In the genomic region with DNA sequence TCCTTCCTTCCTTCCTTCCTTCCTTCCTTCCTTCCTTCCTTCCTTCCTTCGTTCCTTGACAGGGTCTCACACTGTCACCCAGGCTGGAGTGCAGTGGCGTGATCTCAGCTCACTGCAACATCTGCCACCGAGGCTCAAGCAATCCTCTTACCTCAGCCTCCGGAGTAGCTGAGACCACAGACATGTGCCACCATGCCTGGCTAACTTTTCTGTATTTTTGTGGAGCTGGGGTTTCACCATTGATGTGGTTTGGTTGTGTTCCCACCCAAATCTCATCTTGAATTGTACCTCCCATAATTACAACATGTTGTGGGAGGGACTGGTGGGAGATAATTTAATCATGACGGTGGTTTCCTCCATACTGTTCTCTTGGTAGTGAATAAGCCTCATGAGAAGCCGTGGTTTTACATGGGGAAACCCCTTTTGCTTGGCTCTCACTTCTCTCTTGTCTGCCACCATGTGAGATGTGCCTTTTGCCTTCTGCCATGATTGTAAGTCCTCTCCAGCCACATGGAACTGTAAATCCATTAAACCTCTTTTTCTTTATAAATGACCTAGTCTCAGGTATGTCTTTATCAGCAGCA, we compare ENCODE assay signal across 13 cellular contexts.
DNase-seq lines count a peak whose midpoint lies in the region; ATAC-seq and TF ChIP-seq lines count a peak whose summit lies in the region.
"Had no signal": no experiment of that assay in that cellular context is flagged by ENCODE, and none has a peak within 500 bp of the region (broad histone marks: within the 10 kb centered on the region; RNA-seq: fewer than 3 reads in every experiment).

No MANE protein-coding gene starts in this region.

- POLR2A ChIA-PET in activated CD8-positive, alpha-beta T cell treated with anti-CD3 and anti-CD28 coated beads for 36 hours (lab: Charles Lee), result no interaction called here
- POLR2A ChIA-PET in activated CD8-positive, alpha-beta T cell treated with anti-CD3 and anti-CD28 coated beads, Interleukin-2, amount 10 ng/mL, durations not matched to agents 7 days and 5 days (lab: Charles Lee), result no interaction called here

- no peak for TF ChIP-seq CTCF in activated CD8-positive, alpha-beta T cell treated with anti-CD3 and anti-CD28 coated beads for 36 hours (IDR thresholded peaks at IDR 0.05)
- no peak for TF ChIP-seq CTCF in GM12865 (IDR thresholded peaks at IDR 0.05; ENCODE audit: insufficient read depth, low read depth, low read length, missing control alignments)
- no peak for TF ChIP-seq CTCF in GM13976 (IDR thresholded peaks at IDR 0.05; ENCODE audit: borderline replicate concordance, control extremely low read depth, extremely low read depth, insufficient read depth, missing control alignments)

- peaks cover 9% of the 10 kb centered on the region for H3K9me3 Mint-ChIP-seq in activated CD8-positive, alpha-beta T cell treated with anti-CD3 and anti-CD28 coated beads for 36 hours
- peaks cover 7% of the 10 kb centered on the region for H3K9me3 Mint-ChIP-seq in activated CD8-positive, alpha-beta T cell treated with anti-CD3 and anti-CD28 coated beads, Interleukin-2, amount 10 ng/mL, durations not matched to agents 7 days and 5 days (ENCODE audit: insufficient read depth)
- peaks cover 11% of the 10 kb centered on the region for H3K9me3 Mint-ChIP-seq in activated T-helper 17 cell treated with anti-CD3 and anti-CD28 coated beads, Interleukin-2, amount 50 U/mL, for 72 hours
- peaks cover 7% of the 10 kb centered on the region for H3K9me3 Mint-ChIP-seq in memory B cell

- in situ Hi-C loops in GM13976 (cut with MboI; ENCODE audit: low sequenced_read_pairs, unreplicated experiment), result no loop called here

- H3K27ac Mint-ChIP-seq in activated CD8-positive, alpha-beta T cell treated with anti-CD3 and anti-CD28 coated beads for 36 hours, result no peak overlapping the region
- no peak overlapping the region for H3K27ac Mint-ChIP-seq in activated CD8-positive, alpha-beta T cell treated with anti-CD3 and anti-CD28 coated beads, Interleukin-2, amount 10 ng/mL, durations not matched to agents 7 days and 5 days
- H3K27ac Mint-ChIP-seq in activated T-helper 17 cell treated with anti-CD3 and anti-CD28 coated beads, Interleukin-2, amount 50 U/mL, for 72 hours, result no peak overlapping the region
- H3K27ac Mint-ChIP-seq in memory B cell, result peak overlapping the region; percentile 62

- H3K36me3 Mint-ChIP-seq in activated CD8-positive, alpha-beta T cell treated with anti-CD3 and anti-CD28 coated beads for 36 hours (ENCODE audit: low read depth), result no peaks in the 10 kb centered on the region
- no peaks in the 10 kb centered on the region for H3K36me3 Mint-ChIP-seq in activated CD8-positive, alpha-beta T cell treated with anti-CD3 and anti-CD28 coated beads, Interleukin-2, amount 10 ng/mL, durations not matched to agents 7 days and 5 days (ENCODE audit: low read depth)
- no peaks in the 10 kb centered on the region for H3K36me3 Mint-ChIP-seq in activated T-helper 17 cell treated with anti-CD3 and anti-CD28 coated beads, Interleukin-2, amount 50 U/mL, for 72 hours (ENCODE audit: low read depth)
- no peaks in the 10 kb centered on the region for H3K36me3 Mint-ChIP-seq in memory B cell
- H3K36me3 Mint-ChIP-seq: CD4-positive, alpha-beta memory T cell had no signal

- intact Hi-C loops in activated CD8-positive, alpha-beta T cell treated with anti-CD3 and anti-CD28 coated beads for 36 hours (cut with micrococcal nuclease), result loop anchor here (5.0 to 10.0 kb wide), 2 partner anchors 374 to 1187 kb away; no protein-coding TSS in a partner anchor

- peak; percentile 27 for DNase-seq in activated CD8-positive, alpha-beta T cell treated with anti-CD3 and anti-CD28 coated beads for 36 hours
- no peak for DNase-seq in activated CD8-positive, alpha-beta T cell treated with anti-CD3 and anti-CD28 coated beads, Interleukin-2, amount 10 ng/mL, durations not matched to agents 7 days and 5 days
- peak; percentile 18 for DNase-seq in GM12865 (ENCODE audit: low read depth)
- DNase-seq in memory B cell (ENCODE audit: low spot score in 2 of 2), result no peak
- no peak for DNase-seq in GM13976 (ENCODE audit: low spot score)
- DNase-seq in putamen (ENCODE audit: low spot score), result no peak
- no peak for DNase-seq in OCI-M2 (lab: John Stamatoyannopoulos, UW; ENCODE audit: unreplicated experiment)
- DNase-seq: BE2C; CD4-positive, alpha-beta memory T cell; DMS79; GDM1 had no signal

- peaks cover 25% of the 10 kb centered on the region for H3K27me3 Mint-ChIP-seq in activated CD8-positive, alpha-beta T cell treated with anti-CD3 and anti-CD28 coated beads for 36 hours
- H3K27me3 Mint-ChIP-seq in activated CD8-positive, alpha-beta T cell treated with anti-CD3 and anti-CD28 coated beads, Interleukin-2, amount 10 ng/mL, durations not matched to agents 7 days and 5 days (ENCODE audit: low read depth), result peaks cover 6% of the 10 kb centered on the region
- H3K27me3 Mint-ChIP-seq in activated T-helper 17 cell treated with anti-CD3 and anti-CD28 coated beads, Interleukin-2, amount 50 U/mL, for 72 hours, result peaks cover 17% of the 10 kb centered on the region
- peaks cover 7% of the 10 kb centered on the region for H3K27me3 Mint-ChIP-seq in memory B cell

- no peak overlapping the region for H3K4me3 ChIP-seq in GM12865 (ENCODE audit: low read depth, low read length)

- H3K4me3 Mint-ChIP-seq in activated CD8-positive, alpha-beta T cell treated with anti-CD3 and anti-CD28 coated beads for 36 hours, result no peak overlapping the region
- no peak overlapping the region for H3K4me3 Mint-ChIP-seq in activated CD8-positive, alpha-beta T cell treated with anti-CD3 and anti-CD28 coated beads, Interleukin-2, amount 10 ng/mL, durations not matched to agents 7 days and 5 days
- H3K4me3 Mint-ChIP-seq in activated T-helper 17 cell treated with anti-CD3 and anti-CD28 coated beads, Interleukin-2, amount 50 U/mL, for 72 hours, result no peak overlapping the region
- H3K4me3 Mint-ChIP-seq in memory B cell, result no peak overlapping the region

- no peaks in the 10 kb centered on the region for H3K4me1 Mint-ChIP-seq in activated CD8-positive, alpha-beta T cell treated with anti-CD3 and anti-CD28 coated beads for 36 hours (ENCODE audit: low read depth)
- no peaks in the 10 kb centered on the region for H3K4me1 Mint-ChIP-seq in activated CD8-positive, alpha-beta T cell treated with anti-CD3 and anti-CD28 coated beads, Interleukin-2, amount 10 ng/mL, durations not matched to agents 7 days and 5 days (ENCODE audit: low read depth)
- peaks cover 12% of the 10 kb centered on the region for H3K4me1 Mint-ChIP-seq in activated T-helper 17 cell treated with anti-CD3 and anti-CD28 coated beads, Interleukin-2, amount 50 U/mL, for 72 hours
- no peaks in the 10 kb centered on the region for H3K4me1 Mint-ChIP-seq in memory B cell

- CTCF ChIA-PET in activated CD8-positive, alpha-beta T cell treated with anti-CD3 and anti-CD28 coated beads for 36 hours (lab: Charles Lee), result no interaction called here
- CTCF ChIA-PET in activated CD8-positive, alpha-beta T cell treated with anti-CD3 and anti-CD28 coated beads, Interleukin-2, amount 10 ng/mL, durations not matched to agents 7 days and 5 days (lab: Charles Lee), result no interaction called here

- peak; percentile 60 for ATAC-seq in activated CD8-positive, alpha-beta T cell treated with anti-CD3 and anti-CD28 coated beads for 36 hours
- no peak for ATAC-seq in activated CD8-positive, alpha-beta T cell treated with anti-CD3 and anti-CD28 coated beads, Interleukin-2, amount 10 ng/mL, durations not matched to agents 7 days and 5 days
- peak; percentile 91 for ATAC-seq in activated T-helper 17 cell treated with anti-CD3 and anti-CD28 coated beads, Interleukin-2, amount 50 U/mL, for 72 hours (replicated peaks)
- ATAC-seq in memory B cell (ENCODE audit: low read depth), result no peak
- ATAC-seq: HCT116 had no signal

Comparison
In these comparisons a context has a peak if more than half of its experiments do, and no peak if none do; other contexts are left out.
1. ATAC-seq: peak in activated CD8-positive, alpha-beta T cell treated with anti-CD3 and anti-CD28 coated beads for 36 hours (single experiment) and activated T-helper 17 cell treated with anti-CD3 and anti-CD28 coated beads, Interleukin-2, amount 50 U/mL, for 72 hours (single experiment); none in activated CD8-positive, alpha-beta T cell treated with anti-CD3 and anti-CD28 coated beads, Interleukin-2, amount 10 ng/mL, durations not matched to agents 7 days and 5 days (single experiment) and memory B cell (single experiment).
2. DNase-seq: peak in activated CD8-positive, alpha-beta T cell treated with anti-CD3 and anti-CD28 coated beads for 36 hours (single experiment) and GM12865 (single experiment); none in activated CD8-positive, alpha-beta T cell treated with anti-CD3 and anti-CD28 coated beads, Interleukin-2, amount 10 ng/mL, durations not matched to agents 7 days and 5 days (single experiment), memory B cell (0 of 2), GM13976 (single experiment), putamen (single experiment) and OCI-M2 (single experiment).